ENCODE assay signal across 22 cellular contexts in genomic region chr5:18954239-18954638, GRCh38.
DNase-seq lines count a peak whose midpoint lies in the region; ATAC-seq, FAIRE-seq and TF ChIP-seq lines count a peak whose summit lies in the region.
"Had no signal": no experiment of that assay in that cellular context is flagged by ENCODE, and none has a peak within 500 bp of the region (broad histone marks: within the 10 kb centered on the region; RNA-seq: fewer than 3 reads in every experiment).

No MANE protein-coding gene starts in this region.

- H3K79me2 ChIP-seq in OCI-LY3 (ENCODE audit: low read length): no peaks in the 10 kb centered on the region
- no peaks in the 10 kb centered on the region for H3K79me2 ChIP-seq in neural progenitor cell (ENCODE audit: low read depth)

- no peaks in the 10 kb centered on the region for H3K36me3 Mint-ChIP-seq in neural progenitor cell
- H3K36me3 Mint-ChIP-seq: CD14-positive monocyte; CD8-positive, alpha-beta memory T cell had no signal

- TF ChIP-seq CTCF in D721Med (IDR thresholded peaks at IDR 0.05; ENCODE audit: insufficient read depth, missing control alignments) (no peak), OCI-LY3 (IDR thresholded peaks at IDR 0.05; ENCODE audit: low read depth, low read length) (no peak), neural progenitor cell (IDR thresholded peaks at IDR 0.05) (no peak), thyroid gland (IDR thresholded peaks at IDR 0.05) (no peak)

- H3K9ac ChIP-seq in OCI-LY3 (ENCODE audit: low read length) (no peak overlapping the region), neural progenitor cell (no peak overlapping the region)
- H3K9ac ChIP-seq: BLaER1 treated with 17β-estradiol and CSF1 and Interleukin-3, amounts not matched to agents 10 nM and 100 nM had no signal

- H3K36me3 ChIP-seq in OCI-LY3 (replicated peaks; ENCODE audit: low read depth, low read length): no peaks in the 10 kb centered on the region
- H3K36me3 ChIP-seq in neural progenitor cell: no peaks in the 10 kb centered on the region
- H3K36me3 ChIP-seq in thyroid gland: no peaks in the 10 kb centered on the region
- H3K36me3 ChIP-seq: BE2C; BLaER1 treated with 17β-estradiol and CSF1 and Interleukin-3, amounts not matched to agents 10 nM and 100 nM had no signal

- WGBS in thyroid gland, 2 donors: 68 to 92% methylated on average over 2 of the region's 2 CpGs

- H3K4me1 Mint-ChIP-seq in neural progenitor cell: no peaks in the 10 kb centered on the region
- H3K4me1 Mint-ChIP-seq: CD14-positive monocyte; CD8-positive, alpha-beta memory T cell; GM23338; H9 had no signal

- no peaks in the 10 kb centered on the region for H3K4me1 ChIP-seq in OCI-LY3 (ENCODE audit: low read length)
- no peaks in the 10 kb centered on the region for H3K4me1 ChIP-seq in neural progenitor cell
- H3K4me1 ChIP-seq in thyroid gland: no peaks in the 10 kb centered on the region
- H3K4me1 ChIP-seq: BE2C; BLaER1 treated with 17β-estradiol and CSF1 and Interleukin-3, amounts not matched to agents 10 nM and 100 nM had no signal

- no peak for TF ChIP-seq POLR2A in thyroid gland (IDR thresholded peaks at IDR 0.05)

- no peak overlapping the region for H3K27ac ChIP-seq in OCI-LY3 (ENCODE audit: low read length)
- no peak overlapping the region for H3K27ac ChIP-seq in neural progenitor cell
- H3K27ac ChIP-seq in thyroid gland: no peak overlapping the region
- H3K27ac ChIP-seq: 22Rv1; BLaER1 treated with 17β-estradiol and CSF1 and Interleukin-3, amounts not matched to agents 10 nM and 100 nM had no signal

- H3K27ac Mint-ChIP-seq in neural progenitor cell: no peak overlapping the region
- H3K27ac Mint-ChIP-seq: CD14-positive monocyte; CD4-positive, alpha-beta T cell; CD8-positive, alpha-beta memory T cell; GM23338; H9 had no signal

- H3K9me3 ChIP-seq in OCI-LY3 (ENCODE audit: insufficient read depth, low read length) (no peaks in the 10 kb centered on the region), neural progenitor cell (ENCODE audit: low read depth) (no peaks in the 10 kb centered on the region), thyroid gland (no peaks in the 10 kb centered on the region)
- H3K9me3 ChIP-seq: BE2C; BLaER1 treated with 17β-estradiol and CSF1 and Interleukin-3, amounts not matched to agents 10 nM and 100 nM had no signal

- no peaks in the 10 kb centered on the region for H3K27me3 ChIP-seq in OCI-LY3 (ENCODE audit: low read depth, low read length)
- no peaks in the 10 kb centered on the region for H3K27me3 ChIP-seq in neural progenitor cell
- H3K27me3 ChIP-seq in thyroid gland: no peaks in the 10 kb centered on the region
- H3K27me3 ChIP-seq: BE2C; BLaER1 treated with 17β-estradiol and CSF1 and Interleukin-3, amounts not matched to agents 10 nM and 100 nM had no signal

- DNase-seq in D721Med (ENCODE audit: insufficient read length, low spot score) (no peak), neural progenitor cell (ENCODE audit: low spot score) (no peak), thyroid gland (no peak), EL (no peak)
- DNase-seq: BE2C; CD4-positive, alpha-beta T cell; CD8-positive, alpha-beta memory T cell; DMS53; DMS79 treated with DMSO at 0.1 percent for 48 hours; H9 had no signal

- peaks cover 4% of the 10 kb centered on the region for H3K27me3 Mint-ChIP-seq in neural progenitor cell (ENCODE audit: insufficient read depth, low read depth)
- H3K27me3 Mint-ChIP-seq: CD4-positive, alpha-beta T cell had no signal

- no peaks in the 10 kb centered on the region for H3K9me3 Mint-ChIP-seq in neural progenitor cell
- H3K9me3 Mint-ChIP-seq: GM23338 had no signal

- FAIRE-seq in D721Med (lab: Jason Lieb, UNC): peak; percentile 29
- FAIRE-seq: A204.1, G401.6, GM12892, GM19239 had no signal

- peak; percentile 69 for ATAC-seq in HG02981 (IDR thresholded peaks at IDR 0.05; ENCODE audit: unreplicated experiment)
- ATAC-seq in HG02642 (IDR thresholded peaks at IDR 0.05; ENCODE audit: poor library complexity, unreplicated experiment): no peak
- ATAC-seq: GM23338, HCT116 had no signal

- H2AFZ ChIP-seq in OCI-LY3 (ENCODE audit: low read depth, low read length) (0 out of 2 replicates have a peak overlapping the region, but pooled peaks have one; percentile 30), neural progenitor cell (replicated peaks) (peak overlapping the region; percentile 0)
- H2AFZ ChIP-seq: GM23338 had no signal

- intact Hi-C loops in thyroid gland (cut with DNase I): no loop called here

- no peak overlapping the region for H3K4me3 Mint-ChIP-seq in neural progenitor cell
- H3K4me3 Mint-ChIP-seq: CD14-positive monocyte; CD4-positive, alpha-beta T cell; CD8-positive, alpha-beta memory T cell; GM23338; H9 had no signal

- no peak overlapping the region for H3K4me3 ChIP-seq in OCI-LY3 (ENCODE audit: low read length)
- no peak overlapping the region for H3K4me3 ChIP-seq in neural progenitor cell
- no peak overlapping the region for H3K4me3 ChIP-seq in thyroid gland (replicated peaks in 1 of 3)
- H3K4me3 ChIP-seq: BLaER1 treated with 17β-estradiol and CSF1 and Interleukin-3, amounts not matched to agents 10 nM and 100 nM; GM23338 had no signal

- no peaks in the 10 kb centered on the region for H3F3A ChIP-seq in neural progenitor cell (ENCODE audit: low read depth)

- H4K20me1 ChIP-seq in OCI-LY3 (ENCODE audit: insufficient read depth, low read length): no peaks in the 10 kb centered on the region
- H4K20me1 ChIP-seq in neural progenitor cell (ENCODE audit: low read depth): no peaks in the 10 kb centered on the region
- H4K20me1 ChIP-seq: BLaER1 treated with 17β-estradiol and CSF1 and Interleukin-3, amounts not matched to agents 10 nM and 100 nM had no signal

- H3K4me2 ChIP-seq in OCI-LY3 (ENCODE audit: low read length) (no peak overlapping the region), neural progenitor cell (no peak overlapping the region)
- H3K4me2 ChIP-seq: BLaER1 treated with 17β-estradiol and CSF1 and Interleukin-3, amounts not matched to agents 10 nM and 100 nM; GM23338 had no signal
